In the genomic region with DNA sequence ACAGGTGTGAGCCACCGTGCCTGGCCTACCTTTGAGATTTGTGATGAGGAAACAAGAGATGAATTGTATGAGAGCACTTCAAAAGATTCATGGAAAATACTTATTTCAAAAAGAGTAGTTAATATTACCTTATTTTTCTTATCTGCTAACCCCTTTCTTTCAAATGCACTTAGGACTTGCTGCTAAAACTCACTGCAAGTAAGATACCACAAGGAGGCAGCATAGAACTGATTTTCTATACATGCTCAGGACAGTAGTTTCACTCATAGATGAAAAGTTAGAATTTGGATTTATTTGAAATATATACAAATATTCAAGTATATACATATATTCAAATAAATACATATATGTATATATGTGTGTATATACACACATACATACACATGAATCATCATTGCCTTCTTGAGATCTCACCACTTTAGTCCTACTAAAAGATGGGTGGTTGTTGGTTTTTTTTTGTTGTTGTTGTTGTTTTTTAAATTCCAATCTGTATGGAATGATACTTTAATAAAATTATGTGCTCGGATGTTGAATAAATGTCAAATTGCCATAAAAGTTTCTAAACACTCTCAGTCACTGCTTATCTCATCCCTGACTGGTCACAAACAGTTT, we compare ENCODE assay signal across 8 cellular contexts. TPM values are rescaled to one million over a fixed set of nuclear protein-coding genes. Genes with fewer than 3 reads are reported as not detected.
DNase-seq lines count a peak whose midpoint lies in the region; ATAC-seq and TF ChIP-seq lines count a peak whose summit lies in the region.

No MANE protein-coding gene starts in this region.

- H3K4me3 ChIP-seq in tibial artery: no peak overlapping the region

- ATAC-seq in WTC11 (no peak), HG03571 (IDR thresholded peaks at IDR 0.05; ENCODE audit: unreplicated experiment) (no peak), GM18861 (IDR thresholded peaks at IDR 0.05; ENCODE audit: unreplicated experiment) (no peak)

- H3K27me3 Mint-ChIP-seq in activated CD4-positive, alpha-beta T cell treated with anti-CD3 and anti-CD28 coated beads, Interleukin-2, amount 10 ng/mL, durations not matched to agents 24 days and 14 days: no peaks in the 10 kb centered on the region
- no peaks in the 10 kb centered on the region for H3K27me3 Mint-ChIP-seq in WTC11 (ENCODE audit: low read depth)

- DNase-seq in activated CD4-positive, alpha-beta T cell treated with anti-CD3 and anti-CD28 coated beads, Interleukin-2, amount 10 ng/mL, durations not matched to agents 24 days and 14 days: peak; percentile 70
- DNase-seq in activated CD4-positive, alpha-beta T cell treated with anti-CD3 and anti-CD28 coated beads, Interleukin-2, amount 50 U/mL, for 48 hours: no peak
- DNase-seq in M059J (ENCODE audit: low read depth): peak; percentile 57
- no peak for DNase-seq in WTC11 (ENCODE audit: low spot score)
- peak; percentile 51 for DNase-seq in hepatic stellate cell (ENCODE audit: low spot score)
- no peak for DNase-seq in tibial artery

- H3K36me3 ChIP-seq in tibial artery: peaks cover 36 to 42% (median 42%) of the 10 kb centered on the region in 3 donors

- peaks cover 26% of the 10 kb centered on the region for H3K4me1 Mint-ChIP-seq in activated CD4-positive, alpha-beta T cell treated with anti-CD3 and anti-CD28 coated beads, Interleukin-2, amount 10 ng/mL, durations not matched to agents 24 days and 14 days
- peaks cover 12% of the 10 kb centered on the region for H3K4me1 Mint-ChIP-seq in WTC11

- peak overlapping the region; percentile 48 for H3K4me3 Mint-ChIP-seq in activated CD4-positive, alpha-beta T cell treated with anti-CD3 and anti-CD28 coated beads, Interleukin-2, amount 10 ng/mL, durations not matched to agents 24 days and 14 days
- peak overlapping the region; percentile 45 for H3K4me3 Mint-ChIP-seq in WTC11

- H3K36me3 Mint-ChIP-seq in activated CD4-positive, alpha-beta T cell treated with anti-CD3 and anti-CD28 coated beads, Interleukin-2, amount 10 ng/mL, durations not matched to agents 24 days and 14 days (ENCODE audit: low read depth): peaks cover 34% of the 10 kb centered on the region
- peaks cover 13% of the 10 kb centered on the region; the same call in 1 of the 2 replicates for H3K36me3 Mint-ChIP-seq in WTC11

- H3K9me3 Mint-ChIP-seq in activated CD4-positive, alpha-beta T cell treated with anti-CD3 and anti-CD28 coated beads, Interleukin-2, amount 10 ng/mL, durations not matched to agents 24 days and 14 days: no peaks in the 10 kb centered on the region
- H3K9me3 Mint-ChIP-seq in WTC11: no peaks in the 10 kb centered on the region

- POLR2A ChIA-PET in WTC11 (lab: Charles Lee): no interaction called here

- TF ChIP-seq CTCF in WTC11 (IDR thresholded peaks at IDR 0.05): peak; percentile 36; the same call in 1 of the 2 replicates
- TF ChIP-seq CTCF in tibial artery (IDR thresholded peaks at IDR 0.05): peak; percentile 28 to 46

- peaks cover 0 to 35% (median 17%) of the 10 kb centered on the region in 4 donors for H3K4me1 ChIP-seq in tibial artery

- no peaks in the 10 kb centered on the region for H3K27me3 ChIP-seq in tibial artery

- intact Hi-C loops in activated CD4-positive, alpha-beta T cell treated with anti-CD3 and anti-CD28 coated beads, Interleukin-2, amount 10 ng/mL, durations not matched to agents 24 days and 14 days (cut with micrococcal nuclease): loop anchor here (2.0 to 10.0 kb wide), 3 partner anchors 17 to 617 kb away; partner anchors contain the start of genes HYPK, SERINC4 and TMEM62
- intact Hi-C loops in tibial artery (cut with DNase I; ENCODE audit: low total_unique reads): no loop called here

- no peak overlapping the region for H3K27ac Mint-ChIP-seq in activated CD4-positive, alpha-beta T cell treated with anti-CD3 and anti-CD28 coated beads, Interleukin-2, amount 10 ng/mL, durations not matched to agents 24 days and 14 days
- no peak overlapping the region for H3K27ac Mint-ChIP-seq in WTC11

- no peak overlapping the region for H3K27ac ChIP-seq in tibial artery

- CTCF ChIA-PET in WTC11 (lab: Charles Lee): no interaction called here

- no peaks in the 10 kb centered on the region for H3K9me3 ChIP-seq in tibial artery

TF ChIP-seq in WTC11, 78 proteins besides CTCF, POLR2A, EP300 and RAD21 (continues in another document):
- TF ChIP-seq NFYB (CRISPR knock-in tag; conservative IDR thresholded peaks at IDR 0.05; ENCODE audit: low read depth): no peak
- TF ChIP-seq, protein P1, sequence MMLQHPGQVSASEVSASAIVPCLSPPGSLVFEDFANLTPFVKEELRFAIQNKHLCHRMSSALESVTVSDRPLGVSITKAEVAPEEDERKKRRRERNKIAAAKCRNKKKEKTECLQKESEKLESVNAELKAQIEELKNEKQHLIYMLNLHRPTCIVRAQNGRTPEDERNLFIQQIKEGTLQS (CRISPR knock-in tag; conservative IDR thresholded peaks at IDR 0.05): no peak
- no peak for TF ChIP-seq NR1H2 (CRISPR knock-in tag; IDR thresholded peaks at IDR 0.05)
- TF ChIP-seq ESRRA (CRISPR knock-in tag; IDR thresholded peaks at IDR 0.05; ENCODE audit: borderline replicate concordance): no peak
- TF ChIP-seq ZNF121 (CRISPR knock-in tag; IDR thresholded peaks at IDR 0.05): no peak
- TF ChIP-seq SMAD4 (CRISPR knock-in tag; IDR thresholded peaks at IDR 0.05): no peak
- no peak for TF ChIP-seq STAT6 (CRISPR knock-in tag; conservative IDR thresholded peaks at IDR 0.05; ENCODE audit: low read depth)
- TF ChIP-seq PRDM15 (CRISPR knock-in tag; IDR thresholded peaks at IDR 0.05): no peak

RNA-seq across cellular contexts. Expression of gene CCNDBP1, which starts 2.4 kb away (rescaled TPM):
- total RNA-seq in activated CD4-positive, alpha-beta T cell treated with anti-CD3 and anti-CD28 coated beads, Interleukin-2, amount 10 ng/mL, durations not matched to agents 24 days and 14 days: 49.2 and 54.1 TPM in 2 replicates
- total RNA-seq in M059J (2014; rRNA removed; shearing (Covaris generic)): 32.4 and 53.6 TPM in 2 replicates
- 19.1 to 22.0 TPM (median 20.4 TPM) in 3 replicates for total RNA-seq in WTC11 (2021)

RNA-seq across cellular contexts. Expression of gene EPB42, which starts 33.2 kb away (rescaled TPM):
- not detected in 2 replicates for total RNA-seq in activated CD4-positive, alpha-beta T cell treated with anti-CD3 and anti-CD28 coated beads, Interleukin-2, amount 10 ng/mL, durations not matched to agents 24 days and 14 days
- total RNA-seq in M059J (2014; rRNA removed; shearing (Covaris generic)): not detected in 2 replicates
- total RNA-seq in WTC11 (2021): not detected in 3 replicates

RNA-seq across cellular contexts. Expression of gene TMEM62, which starts 54.3 kb away (rescaled TPM):
- 14.7 and 18.7 TPM in 2 replicates for total RNA-seq in activated CD4-positive, alpha-beta T cell treated with anti-CD3 and anti-CD28 coated beads, Interleukin-2, amount 10 ng/mL, durations not matched to agents 24 days and 14 days
- total RNA-seq in M059J (2014; rRNA removed; shearing (Covaris generic)): 32.7 and 35.8 TPM in 2 replicates
- 4.6 to 5.6 TPM (median 5.0 TPM) in 3 replicates for total RNA-seq in WTC11 (2021)

Comparison
In these comparisons a context has a peak if more than half of its experiments do, and no peak if none do; other contexts are left out.
1. DNase-seq: peak in activated CD4-positive, alpha-beta T cell treated with anti-CD3 and anti-CD28 coated beads, Interleukin-2, amount 10 ng/mL, durations not matched to agents 24 days and 14 days (single experiment), M059J (single experiment) and hepatic stellate cell (single experiment); none in activated CD4-positive, alpha-beta T cell treated with anti-CD3 and anti-CD28 coated beads, Interleukin-2, amount 50 U/mL, for 48 hours (0 of 2), WTC11 (single experiment) and tibial artery (0 of 2).